ENCODE assay signal across 25 cellular contexts in genomic region chr4:11409632-11410031, GRCh38.
"Had no signal": no experiment of that assay in that cellular context is flagged by ENCODE, and none has a peak within 500 bp of the region (broad histone marks: within the 10 kb centered on the region; RNA-seq: fewer than 3 reads in every experiment).

No MANE protein-coding gene starts in this region.

- H3K4me1 ChIP-seq: left ventricle myocardium inferior, right atrium auricular region, right lobe of liver, tibial artery, uterus had no signal

- H3K27me3 Mint-ChIP-seq: naive thymus-derived CD8-positive, alpha-beta T cell; stimulated activated naive CD8-positive, alpha-beta T cell treated with anti-CD3 and anti-CD28 coated beads, Interleukin-15, Interleukin-2, amounts not matched to agents 100 ng/mL and 50 ng/mL, for 24 hours had no signal

- DNase-seq: heart right ventricle; islet precursor cell; left ventricle myocardium inferior; midbrain; mucosa of descending colon; naive thymus-derived CD8-positive, alpha-beta T cell; nephron progenitor cell; ovary; right lobe of liver; stimulated activated CD4-positive, alpha-beta T cell treated with anti-CD3 and anti-CD28 coated beads, Interleukin-12 subunit alpha, Interleukin-12 subunit beta, amount 100 ng/mL, for 4 hours; stimulated activated CD4-positive, alpha-beta T cell treated with anti-CD3 and anti-CD28 coated beads, Interleukin-15, amount 100 ng/mL, for 24 hours; stimulated activated CD4-positive, alpha-beta T cell treated with anti-CD3 and anti-CD28 coated beads, Interleukin-2, amount 100 ng/mL, for 24 hours; stimulated activated CD4-positive, alpha-beta T cell treated with anti-CD3 and anti-CD28 coated beads, Interleukin-4, amount 100 ng/mL, for 1 hour; stimulated activated naive CD4-positive, alpha-beta T cell; tibial artery; trophoblast cell; uterus had no signal

- H3K4me2 ChIP-seq: hepatocyte, smooth muscle cell had no signal

- H3K27ac Mint-ChIP-seq: nephron progenitor cell; progenitor cell of endocrine pancreas; stimulated activated naive CD8-positive, alpha-beta T cell treated with anti-CD3 and anti-CD28 coated beads, Interleukin-15, Interleukin-2, amounts not matched to agents 100 ng/mL and 50 ng/mL, for 24 hours had no signal

- H3K4me3 Mint-ChIP-seq: naive thymus-derived CD8-positive, alpha-beta T cell; nephron progenitor cell; stimulated activated naive CD8-positive, alpha-beta T cell treated with anti-CD3 and anti-CD28 coated beads, Interleukin-15, Interleukin-2, amounts not matched to agents 100 ng/mL and 50 ng/mL, for 24 hours had no signal

- H3K27ac ChIP-seq: heart right ventricle, hepatocyte, left ventricle myocardium inferior, right atrium auricular region, right lobe of liver, suprapubic skin, thoracic aorta, tibial artery, uterus had no signal

- H3K27me3 ChIP-seq: heart right ventricle, hepatocyte, ovary, right atrium auricular region, right lobe of liver, suprapubic skin, tibial artery, uterus had no signal

- H3K36me3 Mint-ChIP-seq: naive thymus-derived CD8-positive, alpha-beta T cell had no signal

- H3K4me3 ChIP-seq: heart right ventricle, hepatocyte, left ventricle myocardium inferior, lung, mucosa of descending colon, ovary, right atrium auricular region, right lobe of liver, smooth muscle cell, suprapubic skin, thoracic aorta, tibial artery, uterus had no signal

- H3K9me3 Mint-ChIP-seq: naive thymus-derived CD8-positive, alpha-beta T cell; nephron progenitor cell; stimulated activated naive CD8-positive, alpha-beta T cell treated with anti-CD3 and anti-CD28 coated beads, Interleukin-15, Interleukin-2, amounts not matched to agents 100 ng/mL and 50 ng/mL, for 24 hours had no signal

- H3K9me3 ChIP-seq: heart right ventricle, left ventricle myocardium inferior, mucosa of descending colon, ovary, right atrium auricular region, right lobe of liver, suprapubic skin, thoracic aorta, tibial artery, uterus had no signal

- H3K36me3 ChIP-seq: heart right ventricle, left ventricle myocardium inferior, ovary, right atrium auricular region, right lobe of liver, suprapubic skin, thoracic aorta, tibial artery, uterus had no signal

- ATAC-seq: heart right ventricle; mucosa of descending colon; naive thymus-derived CD8-positive, alpha-beta T cell; right lobe of liver had no signal

- H3K79me2 ChIP-seq: hepatocyte had no signal

- H2AFZ ChIP-seq: hepatocyte had no signal
